Comparison of ENCODE assay signal across 14 cellular contexts in the genomic region with DNA sequence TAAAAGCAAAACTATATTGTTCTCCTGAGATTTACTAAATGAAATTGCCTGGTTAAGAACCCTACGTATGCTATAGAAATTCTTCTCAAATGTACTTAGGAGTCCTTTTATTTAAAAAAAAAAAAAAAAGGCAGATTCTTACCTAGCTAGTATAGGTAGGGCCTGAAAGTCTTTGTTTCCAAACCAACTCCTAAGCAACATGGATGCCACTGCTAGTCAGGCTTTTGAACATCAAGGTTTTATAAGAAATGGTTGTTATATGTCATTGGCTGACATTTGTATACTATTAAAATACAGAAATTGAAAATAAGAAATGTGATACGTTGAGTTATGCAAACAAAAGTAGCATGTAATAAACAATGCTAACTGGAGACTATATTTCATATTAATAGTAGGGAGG. TPM values are rescaled to one million over a fixed set of nuclear protein-coding genes. Genes with fewer than 3 reads are reported as not detected.
DNase-seq lines count a peak whose midpoint lies in the region; ATAC-seq and TF ChIP-seq lines count a peak whose summit lies in the region.
"Had no signal": no experiment of that assay in that cellular context is flagged by ENCODE, and none has a peak within 500 bp of the region (broad histone marks: within the 10 kb centered on the region; RNA-seq: fewer than 3 reads in every experiment).

No MANE protein-coding gene starts in this region.

- no peaks in the 10 kb centered on the region for H3K9me3 ChIP-seq in mesenchymal stem cell (ENCODE audit: control insufficient read depth, low read length)

- H3K27ac ChIP-seq in mesenchymal stem cell (ENCODE audit: low read length, poor library complexity, severe bottlenecking), result no peak overlapping the region
- H3K27ac ChIP-seq: hepatocyte had no signal

- H2BK120ac ChIP-seq in mesenchymal stem cell (ENCODE audit: low read depth, low read length), result no peak overlapping the region

- H2BK12ac ChIP-seq in mesenchymal stem cell (ENCODE audit: low read length in 2 of 2), result no peak overlapping the region

- WGBS in mesenchymal stem cell, result no CpG with 5 or more reads among the region's 2 CpGs

- no peak overlapping the region for H4K91ac ChIP-seq in mesenchymal stem cell (ENCODE audit: low read length)

- H3K14ac ChIP-seq in mesenchymal stem cell (ENCODE audit: low read length in 2 of 2), result no peak overlapping the region

- H4K8ac ChIP-seq in mesenchymal stem cell (ENCODE audit: low read length), result no peak overlapping the region

- H3K27ac Mint-ChIP-seq in HFFc6, result no peak overlapping the region
- peak overlapping the region; percentile 96 for H3K27ac Mint-ChIP-seq in activated T-helper 2 cell treated with anti-CD3 and anti-CD28 coated beads, Interferon-gamma antibody, Interleukin-2, Interleukin-4, amounts not matched to agents 10 μg/mL and 5 μg/mL and 100 μg/mL, durations not matched to agents 14 hours and 24 hours and 36 hours

- H3K23ac ChIP-seq in mesenchymal stem cell (ENCODE audit: low read length in 2 of 2), result no peak overlapping the region

- peaks cover 0 to 5% of the 10 kb centered on the region in 2 experiments for H3K36me3 ChIP-seq in mesenchymal stem cell (ENCODE audit: control insufficient read depth in 1 of 2, insufficient read depth in 2 of 2, low read depth in 1 of 2, low read length in 2 of 2)

- no peak for TF ChIP-seq CTCF in HFFc6 (IDR thresholded peaks at IDR 0.05)

- H2BK5ac ChIP-seq in mesenchymal stem cell (ENCODE audit: low read depth, low read length, poor library complexity, severe bottlenecking), result no peak overlapping the region

- peaks cover 29% of the 10 kb centered on the region for H3K36me3 Mint-ChIP-seq in HFFc6 (ENCODE audit: low read depth)
- peaks cover 32% of the 10 kb centered on the region for H3K36me3 Mint-ChIP-seq in activated T-helper 2 cell treated with anti-CD3 and anti-CD28 coated beads, Interferon-gamma antibody, Interleukin-2, Interleukin-4, amounts not matched to agents 10 μg/mL and 5 μg/mL and 100 μg/mL, durations not matched to agents 14 hours and 24 hours and 36 hours (ENCODE audit: low read depth)

- peaks cover 4% of the 10 kb centered on the region for H3K4me1 ChIP-seq in mesenchymal stem cell (ENCODE audit: control insufficient read depth, insufficient read depth, low read depth, low read length)

- peaks cover 15% of the 10 kb centered on the region for H3K79me1 ChIP-seq in mesenchymal stem cell (replicated peaks; ENCODE audit: low read length, poor library complexity, severe bottlenecking)

- H3K4ac ChIP-seq in mesenchymal stem cell (ENCODE audit: low read depth in 1 of 2, low read length in 2 of 2), result no peak overlapping the region

- intact Hi-C loops in activated T-helper 2 cell treated with anti-CD3 and anti-CD28 coated beads, Interferon-gamma antibody, Interleukin-2, Interleukin-4, amounts not matched to agents 10 μg/mL and 5 μg/mL and 100 μg/mL, durations not matched to agents 14 hours and 24 hours and 36 hours (cut with micrococcal nuclease), result loop anchor here (10.0 kb wide), 1 partner anchor 225 kb away; a partner anchor contains a TSS

- H3K9me3 Mint-ChIP-seq in HFFc6, result no peaks in the 10 kb centered on the region
- H3K9me3 Mint-ChIP-seq in activated T-helper 2 cell treated with anti-CD3 and anti-CD28 coated beads, Interferon-gamma antibody, Interleukin-2, Interleukin-4, amounts not matched to agents 10 μg/mL and 5 μg/mL and 100 μg/mL, durations not matched to agents 14 hours and 24 hours and 36 hours, result no peaks in the 10 kb centered on the region

- H3K4me1 Mint-ChIP-seq in HFFc6 (ENCODE audit: low read depth), result peaks cover 37% of the 10 kb centered on the region
- peaks cover 42% of the 10 kb centered on the region for H3K4me1 Mint-ChIP-seq in activated T-helper 2 cell treated with anti-CD3 and anti-CD28 coated beads, Interferon-gamma antibody, Interleukin-2, Interleukin-4, amounts not matched to agents 10 μg/mL and 5 μg/mL and 100 μg/mL, durations not matched to agents 14 hours and 24 hours and 36 hours (ENCODE audit: low read depth)

- DNase-seq in ACHN (peak; percentile 19), HFFc6 (no peak), mesenchymal stem cell (no peak), NCI-H2107 treated with DMSO at 0.1 percent for 48 hours (lab: John Stamatoyannopoulos, UW; ENCODE audit: unreplicated experiment) (no peak), NK-92 (lab: John Stamatoyannopoulos, UW; ENCODE audit: unreplicated experiment) (no peak)
- DNase-seq in activated T-helper 2 cell treated with anti-CD3 and anti-CD28 coated beads, Interferon-gamma antibody, Interleukin-2, Interleukin-4, amounts not matched to agents 10 μg/mL and 5 μg/mL and 100 μg/mL, durations not matched to agents 14 hours and 24 hours and 36 hours (ENCODE audit: low spot score), result no peak
- DNase-seq: activated CD8-positive, alpha-beta memory T cell treated with anti-CD3 and anti-CD28 coated beads, Interleukin-2, amount 50 U/mL, for 4 hours; HCEC 1CT; NCI-H2081 had no signal

- H3K27me3 Mint-ChIP-seq in HFFc6 (ENCODE audit: insufficient read depth), result no peaks in the 10 kb centered on the region
- no peaks in the 10 kb centered on the region for H3K27me3 Mint-ChIP-seq in activated T-helper 2 cell treated with anti-CD3 and anti-CD28 coated beads, Interferon-gamma antibody, Interleukin-2, Interleukin-4, amounts not matched to agents 10 μg/mL and 5 μg/mL and 100 μg/mL, durations not matched to agents 14 hours and 24 hours and 36 hours (ENCODE audit: low read depth)

- H3K4me3 Mint-ChIP-seq in HFFc6, result peak overlapping the region; percentile 76; the same call in 1 of the 2 replicates
- peak overlapping the region; percentile 83 for H3K4me3 Mint-ChIP-seq in activated T-helper 2 cell treated with anti-CD3 and anti-CD28 coated beads, Interferon-gamma antibody, Interleukin-2, Interleukin-4, amounts not matched to agents 10 μg/mL and 5 μg/mL and 100 μg/mL, durations not matched to agents 14 hours and 24 hours and 36 hours (ENCODE audit: low read depth)

- no peak overlapping the region for H3K18ac ChIP-seq in mesenchymal stem cell (ENCODE audit: low read depth in 1 of 2, low read length in 2 of 2)

- H2BK15ac ChIP-seq in mesenchymal stem cell (ENCODE audit: low read depth, poor library complexity, severe bottlenecking), result no peak overlapping the region

- no peak overlapping the region for H2AK5ac ChIP-seq in mesenchymal stem cell (ENCODE audit: low read length, severe bottlenecking)

- H3K4me2 ChIP-seq in mesenchymal stem cell (ENCODE audit: low read length, poor library complexity, severe bottlenecking), result no peak overlapping the region
- H3K4me2 ChIP-seq: hepatocyte had no signal

- peak overlapping the region in 1 of 2 experiments; percentile 43 for H3K4me3 ChIP-seq in mesenchymal stem cell (ENCODE audit: insufficient read depth in 1 of 2, low read depth in 1 of 2, low read length in 2 of 2)
- H3K4me3 ChIP-seq: hepatocyte had no signal

- in situ Hi-C loops in ACHN (cut with HindIII; ENCODE audit: low pct_ligation_motif_present, low pct_unique_long_range_greater_than_20kb, low sequenced_read_pairs), result no loop called here

- H2AFZ ChIP-seq in mesenchymal stem cell (ENCODE audit: low read depth, low read length), result no peak overlapping the region
- H2AFZ ChIP-seq: hepatocyte had no signal

- no peaks in the 10 kb centered on the region for H3K27me3 ChIP-seq in mesenchymal stem cell (ENCODE audit: control insufficient read depth in 1 of 2, insufficient read depth in 1 of 2, low read length in 2 of 2)
- H3K27me3 ChIP-seq: hepatocyte had no signal

- ATAC-seq in HG03565 (IDR thresholded peaks at IDR 0.05; ENCODE audit: unreplicated experiment) (no peak), GM19023 (IDR thresholded peaks at IDR 0.05; ENCODE audit: unreplicated experiment) (no peak)

- H3K9ac ChIP-seq in mesenchymal stem cell (ENCODE audit: low read length), result peak overlapping the region; percentile 79

RNA-seq across cellular contexts. Expression of a gene that starts 1.2 kb away (rescaled TPM):
- 1 to 10 TPM in 5 of 6 experiments, under 1 TPM in 1; 1.00 to 1.7 (median 1.4) TPM for total RNA-seq in HFFc6 (2021; fragmentation: NEBNext Ultra II Directional; extraction: Animal tissue kit (Norgen Biotek cat#: 25700))
- 18.6 and 20.7 TPM in 2 replicates for total RNA-seq in activated T-helper 2 cell treated with anti-CD3 and anti-CD28 coated beads, Interferon-gamma antibody, Interleukin-2, Interleukin-4, amounts not matched to agents 10 μg/mL and 5 μg/mL and 100 μg/mL, durations not matched to agents 14 hours and 24 hours and 36 hours
- 1.6 TPM for polyA plus RNA-seq in mesenchymal stem cell (2013, experiment 1 of 2)
- 1.5 TPM for polyA plus RNA-seq in mesenchymal stem cell (2013, experiment 2 of 2)
- polyA plus RNA-seq: neural cell had no signal

RNA-seq across cellular contexts. Expression of a gene that starts 6.4 kb away (rescaled TPM):
- total RNA-seq in HFFc6 (2021; fragmentation: NEBNext Ultra II Directional; extraction: Animal tissue kit (Norgen Biotek cat#: 25700)), result 1 to 10 TPM in 4 of 6 experiments, under 1 TPM in 2; 0.33 to 2.0 (median 1.5) TPM
- total RNA-seq in activated T-helper 2 cell treated with anti-CD3 and anti-CD28 coated beads, Interferon-gamma antibody, Interleukin-2, Interleukin-4, amounts not matched to agents 10 μg/mL and 5 μg/mL and 100 μg/mL, durations not matched to agents 14 hours and 24 hours and 36 hours, result 13.0 and 13.9 TPM in 2 replicates
- polyA plus RNA-seq in mesenchymal stem cell (2013, experiment 1 of 2), result 4.1 TPM
- 4.2 TPM for polyA plus RNA-seq in mesenchymal stem cell (2013, experiment 2 of 2)
- total RNA-seq: hepatocyte, SK-MEL-5 had no signal
- polyA plus RNA-seq: hepatocyte, neural cell had no signal

RNA-seq across cellular contexts. Expression of a gene that starts 23.2 kb away (rescaled TPM):
- total RNA-seq in HFFc6 (2021; fragmentation: NEBNext Ultra II Directional; extraction: Animal tissue kit (Norgen Biotek cat#: 25700)), result under 1 TPM in 1 of 6 experiments, not detected in 5; 0.26 TPM
- 0.11 and 0.16 TPM in 2 replicates for total RNA-seq in activated T-helper 2 cell treated with anti-CD3 and anti-CD28 coated beads, Interferon-gamma antibody, Interleukin-2, Interleukin-4, amounts not matched to agents 10 μg/mL and 5 μg/mL and 100 μg/mL, durations not matched to agents 14 hours and 24 hours and 36 hours
- polyA plus RNA-seq in mesenchymal stem cell (2013, experiment 1 of 2), result 2.8 TPM
- polyA plus RNA-seq in mesenchymal stem cell (2013, experiment 2 of 2), result 2.5 TPM
- total RNA-seq: hepatocyte had no signal
- polyA plus RNA-seq: neural cell had no signal
